1 cellular context compared by ENCODE assay signal in the genomic region with DNA sequence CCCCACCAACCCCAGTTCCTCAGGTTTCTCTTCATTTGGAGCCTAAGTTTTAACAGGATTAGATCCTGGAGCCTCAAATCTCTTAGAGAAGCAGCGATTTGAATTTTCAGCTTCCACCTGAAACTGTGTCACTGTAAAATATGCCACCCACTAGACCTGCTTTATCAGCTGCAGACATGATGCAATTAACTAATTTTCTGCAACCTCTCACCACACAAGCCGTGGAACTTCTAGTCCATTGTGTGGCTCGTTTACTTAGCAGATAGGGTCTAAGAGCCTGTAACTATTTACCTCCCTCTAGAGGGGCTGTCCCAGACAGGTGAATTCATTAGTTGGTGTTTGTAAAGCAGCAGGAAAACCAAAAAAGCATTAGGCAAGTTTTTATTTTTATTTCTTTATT.
TF ChIP-seq lines count a peak whose summit lies in the region.

No MANE protein-coding gene starts in this region.

TF ChIP-seq in H1, 55 proteins besides CTCF, POLR2A, EP300 and RAD21 (continued from another document):
- no peak for TF ChIP-seq E2F6 (IDR thresholded peaks at IDR 0.05)
- TF ChIP-seq EGR1 (IDR thresholded peaks at IDR 0.05; ENCODE audit: borderline replicate concordance, low read depth, low read length): no peak
- no peak for TF ChIP-seq TCF12 (IDR thresholded peaks at IDR 0.05; ENCODE audit: low read depth, low read length)
